Comparison of ENCODE assay signal across 17 cellular contexts in the genomic region with DNA sequence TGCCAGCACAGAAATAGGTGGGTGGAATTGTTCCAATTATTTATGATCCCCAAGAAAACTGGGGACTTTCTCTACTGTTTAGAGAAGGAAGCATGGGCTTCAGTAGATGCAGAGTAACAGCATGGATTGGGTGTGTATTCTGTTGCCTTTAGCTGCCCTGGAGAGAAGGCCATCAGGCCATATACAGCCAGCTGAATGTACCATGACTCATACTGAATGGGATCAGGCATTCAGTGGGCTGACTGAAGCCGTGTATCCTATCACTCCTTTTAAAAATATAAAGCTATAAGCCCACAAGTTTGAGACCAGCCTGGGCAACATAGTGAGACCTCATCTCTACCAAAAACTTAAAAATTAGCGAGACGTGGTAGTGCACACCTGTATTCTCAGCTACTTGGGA. TPM values are rescaled to one million over a fixed set of nuclear protein-coding genes. Genes with fewer than 3 reads are reported as not detected.
DNase-seq lines count a peak whose midpoint lies in the region; ATAC-seq and TF ChIP-seq lines count a peak whose summit lies in the region.
"Had no signal": no experiment of that assay in that cellular context is flagged by ENCODE, and none has a peak within 500 bp of the region (broad histone marks: within the 10 kb centered on the region; RNA-seq: fewer than 3 reads in every experiment).

No MANE protein-coding gene starts in this region.

- H3K4me1 ChIP-seq in GM23248 (ENCODE audit: insufficient read depth) (0 out of 2 replicates have a peak, but pooled peaks cover 13% of the 10 kb centered on the region), SK-N-SH (ENCODE audit: control insufficient read depth in 1 of 2, insufficient read depth in 2 of 2, low read depth in 1 of 2, low read length in 1 of 2) (no peaks in the 10 kb centered on the region)
- H3K4me1 ChIP-seq: gastroesophageal sphincter had no signal

- POLR2A ChIA-PET in SK-N-SH (lab: Yijun Ruan, JAX), result no interaction called here

- 62 to 64% methylated on average over 3 of the region's 3 CpGs for WGBS in GM23248 (ENCODE audit: low coverage in 1 of 2, low lambda C conversion rate in 2 of 2, missing lambda C conversion rate in 2 of 2), 2 experiments
- WGBS in SK-N-SH (ENCODE audit: low lambda C conversion rate), result 79% methylated on average over 3 of the region's 3 CpGs

- H3K4me3 ChIP-seq in GM23248, result no peak overlapping the region
- no peak overlapping the region for H3K4me3 ChIP-seq in SK-N-SH (ENCODE audit: low read depth in 2 of 2, low read length in 1 of 2)
- H3K4me3 ChIP-seq: adrenal gland; BLaER1 treated with 17β-estradiol and CSF1 and Interleukin-3, amounts not matched to agents 10 nM and 100 nM; gastroesophageal sphincter; skin epidermis; thoracic aorta had no signal

- no peak for TF ChIP-seq RAD21 in SK-N-SH (IDR thresholded peaks at IDR 0.05; ENCODE audit: low read length)

- CTCF ChIA-PET in SK-N-SH (lab: Yijun Ruan, JAX), result interaction anchor here (2.1 to 8.1 kb wide), 4 partner anchors 10 to 295 kb away, joined by 8 to 128 read pairs (median 23); no protein-coding TSS in a partner anchor

- no peaks in the 10 kb centered on the region for H3K27me3 ChIP-seq in GM23248 (replicated peaks; ENCODE audit: insufficient read depth)
- no peaks in the 10 kb centered on the region for H3K27me3 ChIP-seq in SK-N-SH (ENCODE audit: insufficient read depth)
- H3K27me3 ChIP-seq: adrenal gland; BLaER1 treated with 17β-estradiol and CSF1 and Interleukin-3, amounts not matched to agents 10 nM and 100 nM; gastroesophageal sphincter had no signal

- H3K9me2 ChIP-seq in GM23248 (ENCODE audit: insufficient read depth), result no peaks in the 10 kb centered on the region
- H3K9me2 ChIP-seq in SK-N-SH, result no peaks in the 10 kb centered on the region

- peak; percentile 39 for ATAC-seq in esophagus mucosa
- ATAC-seq in GM18519 (IDR thresholded peaks at IDR 0.05; ENCODE audit: low FRiP score, unreplicated experiment), result no peak
- ATAC-seq: gastroesophageal sphincter, natural killer cell had no signal

- no peak overlapping the region for H3K9ac ChIP-seq in GM23248
- no peak overlapping the region for H3K9ac ChIP-seq in SK-N-SH
- H3K9ac ChIP-seq: BLaER1 treated with 17β-estradiol and CSF1 and Interleukin-3, amounts not matched to agents 10 nM and 100 nM had no signal

- H2AFZ ChIP-seq in GM23248 (no peak overlapping the region), SK-N-SH (ENCODE audit: low read depth) (no peak overlapping the region)

- TF ChIP-seq EP300 in SK-N-SH (IDR thresholded peaks at IDR 0.05; ENCODE audit: borderline replicate concordance in 1 of 2, low read depth in 1 of 2, low read length in 1 of 2), result no peak

- TF ChIP-seq CTCF in SK-N-SH (IDR thresholded peaks at IDR 0.05), result no peak

- H3K9me3 ChIP-seq in GM23248 (ENCODE audit: low read depth) (no peaks in the 10 kb centered on the region), SK-N-SH (no peaks in the 10 kb centered on the region)
- H3K9me3 ChIP-seq: adrenal gland; BLaER1 treated with 17β-estradiol and CSF1 and Interleukin-3, amounts not matched to agents 10 nM and 100 nM; gastroesophageal sphincter; thoracic aorta had no signal

- H3K4me2 ChIP-seq in GM23248 (ENCODE audit: unreplicated experiment) (no peak overlapping the region), SK-N-SH (no peak overlapping the region)
- H3K4me2 ChIP-seq: BLaER1 treated with 17β-estradiol and CSF1 and Interleukin-3, amounts not matched to agents 10 nM and 100 nM had no signal

- no peaks in the 10 kb centered on the region for H3K36me3 ChIP-seq in GM23248 (ENCODE audit: low read depth)
- no peaks in the 10 kb centered on the region for H3K36me3 ChIP-seq in SK-N-SH (replicated peaks in 1 of 2; ENCODE audit: control insufficient read depth in 1 of 2, insufficient read depth in 2 of 2, low read length in 1 of 2)
- H3K36me3 ChIP-seq: adrenal gland; BLaER1 treated with 17β-estradiol and CSF1 and Interleukin-3, amounts not matched to agents 10 nM and 100 nM; gastroesophageal sphincter; thoracic aorta had no signal

- DNase-seq in GM23248 (peak; percentile 65), SK-N-SH (no peak), myocyte (ENCODE audit: low read depth) (peak; percentile 31), iPS-NIHi11 (ENCODE audit: low spot score) (no peak), T1000 (lab: John Stamatoyannopoulos, UW) (no peak), NCI-H2029 treated with DMSO at 0.1 percent for 48 hours (lab: John Stamatoyannopoulos, UW) (no peak)
- DNase-seq: activated CD4-positive, CD25-positive, alpha-beta regulatory T cell; adrenal gland; natural killer cell; NCI-H1694; NCI-H226 had no signal

- H4K20me1 ChIP-seq in GM23248 (ENCODE audit: insufficient read depth) (no peaks in the 10 kb centered on the region), SK-N-SH (ENCODE audit: insufficient read depth) (no peaks in the 10 kb centered on the region)
- H4K20me1 ChIP-seq: BLaER1 treated with 17β-estradiol and CSF1 and Interleukin-3, amounts not matched to agents 10 nM and 100 nM had no signal

- peaks cover 8% of the 10 kb centered on the region for H3F3A ChIP-seq in GM23248 (ENCODE audit: insufficient read depth)
- H3F3A ChIP-seq in SK-N-SH (replicated peaks; ENCODE audit: insufficient read depth), result peaks cover 5% of the 10 kb centered on the region

- no peaks in the 10 kb centered on the region for H3K79me2 ChIP-seq in GM23248 (ENCODE audit: insufficient read depth)
- no peaks in the 10 kb centered on the region for H3K79me2 ChIP-seq in SK-N-SH (ENCODE audit: insufficient read depth)

- H3K27ac ChIP-seq in GM23248, result no peak overlapping the region
- no peak overlapping the region for H3K27ac ChIP-seq in SK-N-SH (ENCODE audit: low read depth in 2 of 2, low read length in 1 of 2)
- H3K27ac ChIP-seq: adrenal gland; BLaER1 treated with 17β-estradiol and CSF1 and Interleukin-3, amounts not matched to agents 10 nM and 100 nM; gastroesophageal sphincter; skin epidermis; thoracic aorta had no signal

- in situ Hi-C loops in GM23248 (cut with MboI), result no loop called here

TF ChIP-seq in SK-N-SH, 30 proteins besides CTCF, POLR2A, EP300 and RAD21:
- TF ChIP-seq JUND (IDR thresholded peaks at IDR 0.05) (no peak), FOSL2 (IDR thresholded peaks at IDR 0.05; ENCODE audit: borderline replicate concordance, low read depth) (peak; percentile 18; the same call in 1 of the 2 replicates)
TF ChIP-seq in SK-N-SH: peak in this region for 1.

RNA-seq across cellular contexts. Expression of gene PLEKHM3, which starts 16.7 kb away (rescaled TPM):
- 6.6 and 19.9 TPM in 2 replicates for total RNA-seq in GM23248 (2014; rRNA removed; shearing (Covaris generic))
- polyA plus RNA-seq in GM23248 (2016; fragmentation: Nextera tagmentation; extraction: Ambion mirVana) (3.5 and 4.9 TPM in 2 replicates), SK-N-SH (2012; rRNA removed) (1.9 and 2.1 TPM in 2 replicates)
- polyA plus RNA-seq in SK-N-SH (2012; cell fraction: cytosol; rRNA removed), result 2.6 and 2.9 TPM in 2 replicates
- polyA plus RNA-seq in SK-N-SH (2012; cell fraction: nucleus; rRNA removed), result 1.7 and 1.8 TPM in 2 replicates
- total RNA-seq in esophagus mucosa (4.7 TPM), myocyte (6.7 and 8.5 TPM in 2 replicates)
- 4.7 TPM for polyA plus RNA-seq in myocyte (2012)

Comparison
In these comparisons a context has a peak if more than half of its experiments do, and no peak if none do; other contexts are left out.
1. DNase-seq: peak in GM23248 (single experiment) and myocyte (single experiment); none in SK-N-SH (single experiment), iPS-NIHi11 (single experiment), T1000 (single experiment) and NCI-H2029 treated with DMSO at 0.1 percent for 48 hours (single experiment).